17 cellular contexts compared by ENCODE assay signal in the genomic region with DNA sequence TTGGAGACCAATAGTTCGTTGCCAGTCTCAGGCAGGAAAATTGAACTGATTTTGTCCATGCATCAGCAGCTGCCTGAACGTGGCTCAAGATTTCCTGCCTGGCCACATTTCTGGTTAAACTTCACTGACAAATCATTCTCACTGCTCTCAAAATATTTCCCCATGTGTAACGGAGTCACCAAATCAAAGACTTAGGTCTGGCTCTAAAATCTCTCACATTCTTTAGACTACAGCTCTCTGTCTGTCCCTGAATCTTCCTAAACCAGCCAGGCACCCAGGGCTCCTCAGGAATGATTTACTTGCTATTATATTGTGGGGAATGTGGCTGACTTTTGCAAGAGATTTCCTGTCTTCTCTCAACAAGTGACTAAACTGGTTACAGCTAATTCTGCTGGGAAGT. TPM values are rescaled to one million over a fixed set of nuclear protein-coding genes. Genes with fewer than 3 reads are reported as not detected.
DNase-seq lines count a peak whose midpoint lies in the region; TF ChIP-seq lines count a peak whose summit lies in the region.
"Had no signal": no experiment of that assay in that cellular context is flagged by ENCODE, and none has a peak within 500 bp of the region (broad histone marks: within the 10 kb centered on the region; RNA-seq: fewer than 3 reads in every experiment).

No MANE protein-coding gene starts in this region.

- no peak for TF ChIP-seq POLR2A in thyroid gland (IDR thresholded peaks at IDR 0.05)

- no peaks in the 10 kb centered on the region for H3K9me3 ChIP-seq in thyroid gland
- H3K9me3 ChIP-seq: ovary had no signal

- no peaks in the 10 kb centered on the region; the same call in 1 of the 2 replicates for H3K4me1 Mint-ChIP-seq in HFFc6 (ENCODE audit: low read depth)
- H3K4me1 Mint-ChIP-seq: CD4-positive, CD25-positive, alpha-beta regulatory T cell had no signal

- H3K27me3 ChIP-seq in thyroid gland: no peaks in the 10 kb centered on the region
- H3K27me3 ChIP-seq: ovary had no signal

- H3K36me3 Mint-ChIP-seq in HFFc6 (ENCODE audit: low read depth): no peaks in the 10 kb centered on the region
- H3K36me3 Mint-ChIP-seq: CD4-positive, CD25-positive, alpha-beta regulatory T cell had no signal

- intact Hi-C loops in thyroid gland (cut with DNase I): no loop called here

- H3K27me3 Mint-ChIP-seq in HFFc6 (ENCODE audit: insufficient read depth): no peaks in the 10 kb centered on the region; the same call in 1 of the 2 replicates

- WGBS in thyroid gland, 2 donors: 11 to 12% methylated on average over 3 of the region's 3 CpGs

- H3K36me3 ChIP-seq in thyroid gland: no peaks in the 10 kb centered on the region
- H3K36me3 ChIP-seq: ovary had no signal

- DNase-seq in HFFc6 (peak; percentile 17), choroid plexus epithelial cell (ENCODE audit: low read depth) (peak; percentile 51), kidney tubule cell (ENCODE audit: low spot score) (peak; percentile 89), thyroid gland (peak; percentile 55 to 56), medulla oblongata (ENCODE audit: extremely low spot score) (no peak), hypothalamus (lab: John Stamatoyannopoulos, UW) (no peak), NAMALWA (ENCODE audit: low spot score) (no peak)
- DNase-seq: activated CD8-positive, alpha-beta memory T cell treated with anti-CD3 and anti-CD28 coated beads for 24 hours; activated effector memory CD4-positive, alpha-beta T cell treated with anti-CD3 and anti-CD28 coated beads, Interleukin-2, amount 50 U/mL, for 16 hours; anterior cingulate cortex; CD4-positive, CD25-positive, alpha-beta regulatory T cell; KBM-7; NCI-H1436; ovary; stimulated activated naive CD4-positive, alpha-beta T cell treated with Interleukin-2 at 50 U/mL for 16 hours had no signal

- no peak overlapping the region for H3K4me3 Mint-ChIP-seq in HFFc6
- H3K4me3 Mint-ChIP-seq: CD4-positive, CD25-positive, alpha-beta regulatory T cell had no signal

- H3K27ac ChIP-seq in thyroid gland: peak overlapping the region; percentile 29 to 55 (median 40)
- H3K27ac ChIP-seq: ovary had no signal

- peaks cover 0 to 14% of the 10 kb centered on the region in 2 donors for H3K4me1 ChIP-seq in thyroid gland

- H3K9me3 Mint-ChIP-seq in HFFc6: no peaks in the 10 kb centered on the region

- TF ChIP-seq CTCF in HFFc6 (IDR thresholded peaks at IDR 0.05) (no peak), choroid plexus epithelial cell (conservative IDR thresholded peaks at IDR 0.05; ENCODE audit: low read depth, low read length) (no peak), thyroid gland (IDR thresholded peaks at IDR 0.05) (no peak)

- H3K4me3 ChIP-seq in choroid plexus epithelial cell (ENCODE audit: low read depth, low read length) (no peak overlapping the region), thyroid gland (replicated peaks in 1 of 3) (no peak overlapping the region)
- H3K4me3 ChIP-seq: ovary had no signal

- peak overlapping the region; percentile 3; the same call in 1 of the 2 replicates for H3K27ac Mint-ChIP-seq in HFFc6
- H3K27ac Mint-ChIP-seq: CD4-positive, CD25-positive, alpha-beta regulatory T cell had no signal

RNA-seq across cellular contexts. Expression of a gene that starts 49.2 kb away (rescaled TPM):
- not detected for total RNA-seq in HFFc6 (2021; fragmentation: NEBNext Ultra II Directional; extraction: Animal tissue kit (Norgen Biotek cat#: 25700))
- total RNA-seq in thyroid gland: not detected
- total RNA-seq: CD4-positive, CD25-positive, alpha-beta regulatory T cell; Daoy; OCI-LY7; ovary had no signal

Comparison
In these comparisons a context has a peak if more than half of its experiments do, and no peak if none do; other contexts are left out.
1. DNase-seq: peak in HFFc6 (single experiment), choroid plexus epithelial cell (single experiment), kidney tubule cell (single experiment) and thyroid gland (2 of 2); none in medulla oblongata (single experiment), hypothalamus (0 of 51) and NAMALWA (single experiment).